Comparison of ENCODE assay signal across 8 cellular contexts in the genomic region with DNA sequence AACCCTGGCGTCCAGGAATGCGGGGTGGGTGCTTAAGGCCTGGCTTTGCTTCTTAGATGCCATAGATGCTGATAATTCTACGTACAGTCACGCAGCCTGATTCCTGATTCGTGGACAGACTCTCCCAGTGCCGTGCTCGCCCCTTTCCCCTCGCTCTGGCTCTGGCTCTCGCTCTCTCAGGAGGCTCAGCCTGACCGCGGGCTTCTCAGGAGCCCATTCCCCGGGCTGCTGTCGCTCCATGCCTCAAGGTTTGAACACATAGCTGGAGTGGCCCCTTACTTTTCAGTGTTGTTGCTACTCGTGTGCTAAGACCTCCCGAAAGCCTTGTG. TPM values are rescaled to one million over a fixed set of nuclear protein-coding genes. Genes with fewer than 3 reads are reported as not detected.
DNase-seq lines count a peak whose midpoint lies in the region; ATAC-seq, FAIRE-seq and TF ChIP-seq lines count a peak whose summit lies in the region.

No MANE protein-coding gene starts in this region.

- TF ChIP-seq RAD21 in A549 (conservative IDR thresholded peaks at IDR 0.05 in 1 of 2, IDR thresholded peaks at IDR 0.05 in 1 of 2), result no peak

- H3K27me3 Mint-ChIP-seq in neural crest cell (ENCODE audit: low read depth), result no peaks in the 10 kb centered on the region

- peaks cover 11% of the 10 kb centered on the region for H3K4me1 Mint-ChIP-seq in neural crest cell

- H3K4me3 Mint-ChIP-seq in neural crest cell, result peak overlapping the region; percentile 95

- H3K9me3 Mint-ChIP-seq in neural crest cell, result no peaks in the 10 kb centered on the region

- H3K4me3 ChIP-seq in A549, result peak overlapping the region; percentile 37; the same call in 2 of the 3 replicates

- no peaks in the 10 kb centered on the region for H3K36me3 Mint-ChIP-seq in neural crest cell (ENCODE audit: low read depth)

- CTCF ChIA-PET in A549 (lab: Yijun Ruan, JAX), result interaction anchor here (0.6 to 1.2 kb wide), 4 partner anchors 10 to 365 kb away, joined by 3 to 6 read pairs (median 4); partner anchors contain the start of gene ZC4H2

- ATAC-seq in A549, result peak; percentile 31 to 40; a peak in 4 of 6 replicates
- ATAC-seq in GM18499 (IDR thresholded peaks at IDR 0.05; ENCODE audit: insufficient read depth, unreplicated experiment), result peak; percentile 25
- ATAC-seq in HG02973 (IDR thresholded peaks at IDR 0.05; ENCODE audit: unreplicated experiment), result peak; percentile 32
- peak; percentile 78 for ATAC-seq in SK-N-SH treated with all-trans-retinoic acid at 6 μM for 48 hours

- peak overlapping the region; percentile 95 for H3K27ac Mint-ChIP-seq in neural crest cell (ENCODE audit: unreplicated experiment)

- peak overlapping the region; percentile 69 for H3K4me2 ChIP-seq in A549

- no peak for TF ChIP-seq POLR2A in A549 (IDR thresholded peaks at IDR 0.05; ENCODE audit: low read length)

- H3K9me3 ChIP-seq in A549, result no peaks in the 10 kb centered on the region

- no peaks in the 10 kb centered on the region for H3K4me1 ChIP-seq in A549

- 22% methylated on average over 10 of the region's 15 CpGs for WGBS in A549 (ENCODE audit: missing lambda C conversion rate)

- TF ChIP-seq CTCF in A549 (IDR thresholded peaks at IDR 0.05), result no peak
- TF ChIP-seq CTCF in neural crest cell (conservative IDR thresholded peaks at IDR 0.05), result no peak
- TF ChIP-seq CTCF in GM20000 (IDR thresholded peaks at IDR 0.05; ENCODE audit: extremely low read depth, missing control alignments), result no peak

- POLR2A ChIA-PET in A549 (lab: Yijun Ruan, JAX), result interaction anchor here (0.9 kb wide), 1 partner anchor 499 kb away, joined by 3 read pairs; the partner anchor contains the start of gene LAS1L

- DNase-seq in A549 (ENCODE audit: low read depth in 1 of 2, low spot score in 1 of 2), result no peak
- DNase-seq in fibroblast of gingiva (ENCODE audit: low read depth), result peak; percentile 17
- DNase-seq in neural crest cell (ENCODE audit: low read depth, low spot score), result no peak
- DNase-seq in HT-29 (ENCODE audit: low spot score), result no peak
- DNase-seq in GM20000 (ENCODE audit: low spot score), result no peak

- TF ChIP-seq EP300 in A549 (IDR thresholded peaks at IDR 0.05), result no peak

- no peak for FAIRE-seq in A549 (lab: Jason Lieb, UNC)

- no peak overlapping the region for H3K27ac ChIP-seq in A549

TF ChIP-seq in A549, 52 proteins besides CTCF, POLR2A, EP300 and RAD21:
- TF ChIP-seq JUN (IDR thresholded peaks at IDR 0.05), result no peak
- TF ChIP-seq ZFP36 (IDR thresholded peaks at IDR 0.05; ENCODE audit: borderline replicate concordance, partially characterized antibody), result no peak
- no peak for TF ChIP-seq BHLHE40 (IDR thresholded peaks at IDR 0.05; ENCODE audit: low read depth, low read length)
- no peak for TF ChIP-seq CBX2 (IDR thresholded peaks at IDR 0.05; ENCODE audit: borderline replicate concordance, low read depth)
- TF ChIP-seq RCOR1 (IDR thresholded peaks at IDR 0.05; ENCODE audit: low read depth, low read length), result no peak
- no peak for TF ChIP-seq NFE2L2 (conservative IDR thresholded peaks at IDR 0.05; ENCODE audit: low read length)
- TF ChIP-seq HOXB5 (CRISPR knock-in tag; IDR thresholded peaks at IDR 0.05), result no peak
- no peak for TF ChIP-seq GATA3 (IDR thresholded peaks at IDR 0.05; ENCODE audit: borderline replicate concordance)
- no peak for TF ChIP-seq ESRRA (IDR thresholded peaks at IDR 0.05; ENCODE audit: borderline replicate concordance, low read length)
- TF ChIP-seq JUNB (IDR thresholded peaks at IDR 0.05), result no peak
- TF ChIP-seq MYC (IDR thresholded peaks at IDR 0.05; ENCODE audit: borderline replicate concordance, low read length), result no peak
- TF ChIP-seq HOXB13 (CRISPR knock-in tag; IDR thresholded peaks at IDR 0.05; ENCODE audit: low read depth), result no peak
- TF ChIP-seq RARB (CRISPR knock-in tag; IDR thresholded peaks at IDR 0.05), result no peak
- TF ChIP-seq PHF8 (IDR thresholded peaks at IDR 0.05; ENCODE audit: borderline replicate concordance, low read depth), result no peak
- TF ChIP-seq, protein P1, sequence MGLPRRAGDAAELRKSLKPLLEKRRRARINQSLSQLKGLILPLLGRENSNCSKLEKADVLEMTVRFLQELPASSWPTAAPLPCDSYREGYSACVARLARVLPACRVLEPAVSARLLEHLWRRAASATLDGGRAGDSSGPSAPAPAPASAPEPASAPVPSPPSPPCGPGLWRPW (IDR thresholded peaks at IDR 0.05), result no peak
- no peak for TF ChIP-seq MAZ (IDR thresholded peaks at IDR 0.05; ENCODE audit: borderline replicate concordance, low read depth, low read length)
- no peak for TF ChIP-seq EHF (CRISPR knock-in tag; IDR thresholded peaks at IDR 0.05)
- TF ChIP-seq, protein P2, sequence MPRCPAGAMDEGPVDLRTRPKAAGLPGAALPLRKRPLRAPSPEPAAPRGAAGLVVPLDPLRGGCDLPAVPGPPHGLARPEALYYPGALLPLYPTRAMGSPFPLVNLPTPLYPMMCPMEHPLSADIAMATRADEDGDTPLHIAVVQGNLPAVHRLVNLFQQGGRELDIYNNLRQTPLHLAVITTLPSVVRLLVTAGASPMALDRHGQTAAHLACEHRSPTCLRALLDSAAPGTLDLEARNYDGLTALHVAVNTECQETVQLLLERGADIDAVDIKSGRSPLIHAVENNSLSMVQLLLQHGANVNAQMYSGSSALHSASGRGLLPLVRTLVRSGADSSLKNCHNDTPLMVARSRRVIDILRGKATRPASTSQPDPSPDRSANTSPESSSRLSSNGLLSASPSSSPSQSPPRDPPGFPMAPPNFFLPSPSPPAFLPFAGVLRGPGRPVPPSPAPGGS (IDR thresholded peaks at IDR 0.05), result no peak
- no peak for TF ChIP-seq FOSB (CRISPR knock-in tag; IDR thresholded peaks at IDR 0.05)
- TF ChIP-seq SMC3 (IDR thresholded peaks at IDR 0.05), result no peak

TF ChIP-seq in SK-N-SH treated with all-trans-retinoic acid at 6 μM for 48 hours, 23 proteins besides CTCF, POLR2A, EP300 and RAD21 (continues in another document):
- TF ChIP-seq GLIS3 (CRISPR knock-in tag; IDR thresholded peaks at IDR 0.05) (no peak), TCF4 (CRISPR knock-in tag; IDR thresholded peaks at IDR 0.05; ENCODE audit: borderline replicate concordance) (no peak), PPARA (CRISPR knock-in tag; IDR thresholded peaks at IDR 0.05; ENCODE audit: borderline replicate concordance) (no peak), BACH2 (CRISPR knock-in tag; IDR thresholded peaks at IDR 0.05; ENCODE audit: borderline replicate concordance) (no peak), TOX (CRISPR knock-in tag; IDR thresholded peaks at IDR 0.05; ENCODE audit: borderline replicate concordance) (no peak), CSRNP3 (CRISPR knock-in tag; IDR thresholded peaks at IDR 0.05) (no peak), ZNF565 (CRISPR knock-in tag; conservative IDR thresholded peaks at IDR 0.05; ENCODE audit: low read depth) (no peak), SNAI2 (CRISPR knock-in tag; IDR thresholded peaks at IDR 0.05) (no peak), CREB5 (CRISPR knock-in tag; IDR thresholded peaks at IDR 0.05; ENCODE audit: low read depth) (no peak), ISL1 (CRISPR knock-in tag; IDR thresholded peaks at IDR 0.05) (no peak), ESRRG (CRISPR knock-in tag; IDR thresholded peaks at IDR 0.05) (no peak), ZFP30 (CRISPR knock-in tag; IDR thresholded peaks at IDR 0.05) (no peak)

RNA-seq across cellular contexts. Expression of gene ZC3H12B, which starts 0.8 kb away (rescaled TPM):
- polyA plus RNA-seq in A549 (2011; rRNA removed) (0.01 TPM in 1 of 2 replicates, not detected in the other), A549 (2017; fragmentation: RNase III; extraction: RNeasy Plus Mini Kit Qiagen cat#74134 plus additional on column Dnase treatment) (not detected in 3 replicates)
- not detected in 2 replicates for polyA plus RNA-seq in A549 (2012; cell fraction: cytosol; rRNA removed)
- polyA plus RNA-seq in A549 (2012; cell fraction: nucleus; rRNA removed), result not detected in 2 replicates
- polyA minus RNA-seq in A549 (2011; rRNA and poly(A)+ RNA removed), result not detected in 2 replicates
- 4.8 and 5.4 TPM in 2 replicates for total RNA-seq in neural crest cell
- total RNA-seq in HT-29 (2014; rRNA removed; shearing (Covaris generic)), result not detected in 2 replicates

RNA-seq across cellular contexts. Expression of gene ZC4H2, which starts 59.2 kb away (rescaled TPM):
- polyA plus RNA-seq in A549 (2011; rRNA removed) (6.0 and 7.4 TPM in 2 replicates), A549 (2017; fragmentation: RNase III; extraction: RNeasy Plus Mini Kit Qiagen cat#74134 plus additional on column Dnase treatment) (2.8 to 4.2 TPM (median 3.7 TPM) in 3 replicates)
- 2.0 and 2.2 TPM in 2 replicates for polyA plus RNA-seq in A549 (2012; cell fraction: cytosol; rRNA removed)
- polyA plus RNA-seq in A549 (2012; cell fraction: nucleus; rRNA removed), result 2.3 and 3.9 TPM in 2 replicates
- polyA minus RNA-seq in A549 (2011; rRNA and poly(A)+ RNA removed), result 2.8 and 3.3 TPM in 2 replicates
- 41.7 and 42.3 TPM in 2 replicates for total RNA-seq in neural crest cell
- total RNA-seq in HT-29 (2014; rRNA removed; shearing (Covaris generic)), result 0.61 and 1.5 TPM in 2 replicates

Comparison
In these comparisons a context has a peak if more than half of its experiments do, and no peak if none do; other contexts are left out.
1. ATAC-seq: peak in every context shown above with its lines; median percentile 78 in SK-N-SH treated with all-trans-retinoic acid at 6 μM for 48 hours; 36 in A549; 32 in HG02973; 25 in GM18499.
2. RNA of gene ZC4H2, which starts 59.2 kb away (total RNA-seq): 41.7 to 42.3 TPM in neural crest cell; 0.61 to 1.5 TPM in HT-29; every median in the first group is over 10 times any median in the second.